7 cellular contexts compared by ENCODE assay signal in the genomic region with DNA sequence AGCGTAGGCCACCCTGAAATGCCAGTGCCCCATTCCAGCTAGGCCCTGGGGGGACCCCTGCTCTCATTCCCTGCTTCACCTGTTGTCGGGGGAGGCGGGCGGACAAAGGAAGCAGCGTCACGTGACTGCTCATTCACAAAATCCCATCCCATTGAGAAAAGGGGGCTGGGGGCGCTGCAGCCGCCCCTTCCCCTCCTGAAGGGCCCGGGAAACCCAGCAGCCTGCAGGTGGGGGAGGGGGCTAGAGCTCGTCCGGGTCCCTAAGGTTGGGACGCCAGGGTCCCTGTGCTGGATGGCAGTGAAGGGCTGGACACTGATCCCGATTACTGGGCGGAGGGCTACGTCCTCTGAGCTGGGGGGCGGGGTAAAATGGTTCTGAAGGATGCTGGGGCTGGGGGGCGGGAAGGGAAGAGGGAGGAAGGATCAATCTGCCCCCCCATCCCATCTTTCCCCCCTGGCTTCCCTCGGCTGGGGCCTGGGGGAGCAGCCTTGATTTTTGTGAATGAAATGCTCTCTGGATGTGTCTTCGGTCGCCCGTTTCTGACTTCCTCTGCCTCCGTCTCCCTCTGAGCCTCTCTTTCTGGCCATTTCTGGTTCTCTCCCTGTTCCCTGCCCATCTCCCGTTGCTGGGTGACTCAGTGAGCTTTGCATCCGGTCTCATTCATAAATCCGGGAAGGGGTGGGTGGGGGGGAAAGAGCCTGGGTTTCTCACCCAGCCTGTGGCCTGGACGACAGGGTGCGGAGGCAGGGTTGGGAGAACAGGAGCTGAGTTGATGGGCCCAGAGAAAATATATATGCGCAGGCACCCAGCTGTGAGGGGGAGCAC. TPM values are rescaled to one million over a fixed set of nuclear protein-coding genes. Genes with fewer than 3 reads are reported as not detected.
DNase-seq lines count a peak whose midpoint lies in the region; ATAC-seq and TF ChIP-seq lines count a peak whose summit lies in the region.

No MANE protein-coding gene starts in this region.

- ATAC-seq in central memory CD8-positive, alpha-beta T cell (replicated peaks; ENCODE audit: extremely low read depth, poor library complexity, severe bottlenecking) = no peak
- ATAC-seq in HG03432 (IDR thresholded peaks at IDR 0.05; ENCODE audit: unreplicated experiment) (no peak), left colon (no peak), omental fat pad (ENCODE audit: low FRiP score) (no peak)

- no peaks in the 10 kb centered on the region for H3K9me3 Mint-ChIP-seq in central memory CD8-positive, alpha-beta T cell

- peaks cover 7% of the 10 kb centered on the region for H3K36me3 Mint-ChIP-seq in central memory CD8-positive, alpha-beta T cell (ENCODE audit: insufficient read depth)

- H3K4me3 Mint-ChIP-seq in central memory CD8-positive, alpha-beta T cell = peak overlapping the region; percentile 79

- peak; percentile 30 for DNase-seq in ELF-1 (ENCODE audit: low read depth, low spot score)
- peak; percentile 90 for DNase-seq in NCI-H2227 (lab: John Stamatoyannopoulos, UW; ENCODE audit: unreplicated experiment)
- no peak for DNase-seq in central memory CD8-positive, alpha-beta T cell (ENCODE audit: low spot score in 2 of 2)
- DNase-seq in medulla oblongata (ENCODE audit: extremely low spot score) = peak; percentile 12
- DNase-seq in left colon = no peak
- DNase-seq in omental fat pad (ENCODE audit: low spot score) = no peak

- no peak overlapping the region for H3K27ac Mint-ChIP-seq in central memory CD8-positive, alpha-beta T cell (ENCODE audit: low read depth)

- no peak for TF ChIP-seq CTCF in omental fat pad (IDR thresholded peaks at IDR 0.05)

- peaks cover 26% of the 10 kb centered on the region for H3K4me1 Mint-ChIP-seq in central memory CD8-positive, alpha-beta T cell

- H3K27me3 Mint-ChIP-seq in central memory CD8-positive, alpha-beta T cell = peaks cover 5% of the 10 kb centered on the region

- intact Hi-C loops in left colon (cut with DNase I, micrococcal nuclease) = no loop called here

RNA-seq across cellular contexts. Expression of a gene that starts 0.8 kb away (rescaled TPM):
- total RNA-seq in left colon (1 to 10 TPM in 1 of 2 donors, under 1 TPM in 1; 0.28 to 1.6 TPM), omental fat pad (under 1 TPM in 3 of 4 donors, not detected in 1; 0.44 to 0.93 (median 0.84) TPM)

RNA-seq across cellular contexts. Expression of a gene that starts 1.5 kb away (rescaled TPM):
- total RNA-seq in left colon (under 1 TPM in 1 of 2 donors, not detected in 1; 0.37 TPM), omental fat pad (not detected)

RNA-seq across cellular contexts. Expression of a gene that starts 13.6 kb away (rescaled TPM):
- 10 to 100 TPM; 33.2 to 37.4 TPM for total RNA-seq in left colon
- total RNA-seq in omental fat pad = 10 to 100 TPM in 3 of 4 donors, 1 to 10 TPM in 1; 7.4 to 22.7 (median 10.6) TPM

RNA-seq across cellular contexts. Expression of a gene that starts 14.9 kb away (rescaled TPM):
- total RNA-seq in left colon (100 to 1,000 TPM; 129 to 136 TPM), omental fat pad (100 to 1,000 TPM; 177 to 505 (median 425) TPM)

RNA-seq across cellular contexts. Expression of a gene that starts 36.7 kb away (rescaled TPM):
- 1 to 10 TPM in 1 of 2 donors, under 1 TPM in 1; 0.49 to 1.8 TPM for total RNA-seq in left colon
- 10 to 100 TPM in 2 of 4 donors, 1 to 10 TPM in 2; 5.8 to 27.6 (median 8.9) TPM for total RNA-seq in omental fat pad

Comparison
In these comparisons a context has a peak if more than half of its experiments do, and no peak if none do; other contexts are left out.
1. DNase-seq: peak in ELF-1 (single experiment), NCI-H2227 (single experiment) and medulla oblongata (single experiment); none in central memory CD8-positive, alpha-beta T cell (0 of 2), left colon (0 of 2) and omental fat pad (single experiment).